ENCODE assay signal across 8 cellular contexts in the genomic region with DNA sequence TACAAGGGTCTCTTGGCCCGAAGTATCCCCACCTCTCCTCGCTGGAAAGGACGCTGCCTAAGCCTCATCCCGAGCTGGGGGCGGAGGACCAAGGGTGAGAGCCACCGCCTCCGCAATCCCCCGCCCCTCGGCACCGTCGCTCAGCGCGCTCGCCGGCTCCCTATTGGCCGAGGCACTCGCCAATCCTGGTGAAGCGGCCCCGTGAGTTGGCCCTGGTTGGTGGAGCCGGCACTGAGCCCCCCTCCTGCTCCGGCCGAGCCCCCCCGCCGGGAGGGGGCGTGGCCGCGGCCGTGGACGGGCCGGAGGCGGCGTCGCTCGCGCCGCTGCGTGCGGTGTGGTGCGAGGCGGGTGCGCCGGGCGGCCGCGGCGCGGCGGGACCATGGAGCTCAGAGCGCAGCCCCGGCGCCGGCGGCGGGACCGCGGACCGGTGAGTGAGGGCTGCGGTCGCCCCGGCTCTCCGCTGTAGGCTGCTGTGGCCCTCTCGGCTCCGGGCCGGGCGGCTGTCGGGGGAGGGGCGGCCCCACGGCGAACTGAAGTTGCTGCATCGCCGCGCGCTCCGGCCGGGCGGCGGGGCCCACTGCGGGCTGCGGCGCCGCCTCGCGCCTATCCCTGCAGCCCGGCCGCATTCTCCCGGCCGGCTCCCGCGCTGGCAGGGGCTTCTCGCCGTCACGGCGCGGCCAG. TPM values are rescaled to one million over a fixed set of nuclear protein-coding genes. Genes with fewer than 3 reads are reported as not detected.
DNase-seq lines count a peak whose midpoint lies in the region; ATAC-seq and TF ChIP-seq lines count a peak whose summit lies in the region.

A gene with protein sequence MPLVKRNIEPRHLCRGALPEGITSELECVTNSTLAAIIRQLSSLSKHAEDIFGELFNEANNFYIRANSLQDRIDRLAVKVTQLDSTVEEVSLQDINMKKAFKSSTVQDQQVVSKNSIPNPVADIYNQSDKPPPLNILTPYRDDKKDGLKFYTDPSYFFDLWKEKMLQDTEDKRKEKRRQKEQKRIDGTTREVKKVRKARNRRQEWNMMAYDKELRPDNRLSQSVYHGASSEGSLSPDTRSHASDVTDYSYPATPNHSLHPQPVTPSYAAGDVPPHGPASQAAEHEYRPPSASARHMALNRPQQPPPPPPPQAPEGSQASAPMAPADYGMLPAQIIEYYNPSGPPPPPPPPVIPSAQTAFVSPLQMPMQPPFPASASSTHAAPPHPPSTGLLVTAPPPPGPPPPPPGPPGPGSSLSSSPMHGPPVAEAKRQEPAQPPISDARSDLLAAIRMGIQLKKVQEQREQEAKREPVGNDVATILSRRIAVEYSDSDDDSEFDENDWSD (plus strand): TSS at position 291 of the 681 bp plus-strand sequence. CDS start 84,588 bp downstream, outside the sequence.

- H3K9me3 ChIP-seq in HUES64 (ENCODE audit: insufficient read depth, low read depth, low read length), result peaks cover 10% of the 10 kb centered on the region; the same call in 1 of the 2 replicates
- no peaks in the 10 kb centered on the region for H3K9me3 ChIP-seq in OCI-LY7 (ENCODE audit: low read length)

- BruUV-seq in OCI-LY7 (replicated peaks; lab: Mats Ljungman, UMichigan), result no TSS peak

- H3K36me3 Mint-ChIP-seq in activated naive CD8-positive, alpha-beta T cell treated with anti-CD3 and anti-CD28 coated beads, Interleukin-2, amount 50 U/mL, for 24 hours (ENCODE audit: low read depth), result no peaks in the 10 kb centered on the region

- no peak for TF ChIP-seq CTCF in OCI-LY7 (conservative IDR thresholded peaks at IDR 0.05; ENCODE audit: low read length)

- H3K4me2 ChIP-seq in OCI-LY7 (ENCODE audit: low read length), result peak within 1 kb of the TSS; percentile 33; the same call in 1 of the 2 replicates

- H3K79me2 ChIP-seq in OCI-LY7 (ENCODE audit: insufficient read depth, low read depth, low read length), result no peaks in the 10 kb centered on the region

- H4K20me1 ChIP-seq in OCI-LY7 (ENCODE audit: insufficient read depth, low read length), result no peaks in the 10 kb centered on the region

- H3K27me3 ChIP-seq in HUES64 (ENCODE audit: insufficient read depth, low read length), result peaks cover 27% of the 10 kb centered on the region

- under 1% methylated on average over 94 of the region's 94 CpGs for WGBS in HUES64

- peaks cover 46% of the 10 kb centered on the region for H3K27me3 Mint-ChIP-seq in activated naive CD8-positive, alpha-beta T cell treated with anti-CD3 and anti-CD28 coated beads, Interleukin-2, amount 50 U/mL, for 24 hours

- no peaks in the 10 kb centered on the region for H3K9me2 ChIP-seq in OCI-LY7 (ENCODE audit: insufficient read depth, low read length)

- POLR2A ChIA-PET in OCI-LY7 (lab: Charles Lee), result no interaction called here

- peak within 1 kb of the TSS; percentile 64 for H3K4me3 Mint-ChIP-seq in activated naive CD8-positive, alpha-beta T cell treated with anti-CD3 and anti-CD28 coated beads, Interleukin-2, amount 50 U/mL, for 24 hours

- no peak within 1 kb of the TSS; the same call in 1 of the 2 replicates for H2AFZ ChIP-seq in OCI-LY7 (ENCODE audit: low read length)

- H3K36me3 ChIP-seq in HUES64 (ENCODE audit: insufficient read depth, low read length) (no peaks in the 10 kb centered on the region), OCI-LY7 (ENCODE audit: insufficient read depth, low read length) (no peaks in the 10 kb centered on the region)

- H3K9me3 Mint-ChIP-seq in activated naive CD8-positive, alpha-beta T cell treated with anti-CD3 and anti-CD28 coated beads, Interleukin-2, amount 50 U/mL, for 24 hours, result no peaks in the 10 kb centered on the region

- CTCF ChIA-PET in OCI-LY7 (lab: Charles Lee; ENCODE audit: unreplicated experiment), result interaction anchor here (0.5 kb wide), 1 partner anchor 48 kb away, joined by 3 read pairs; no protein-coding TSS in a partner anchor

- H3K4me3 ChIP-seq in HUES64 (ENCODE audit: low read length) (peak within 1 kb of the TSS; percentile 61), OCI-LY7 (ENCODE audit: low read depth, low read length, poor library complexity, severe bottlenecking) (peak within 1 kb of the TSS; percentile 52)

- H3K27ac ChIP-seq in HUES64 (ENCODE audit: low read depth, low read length) (no peak within 1 kb of the TSS), OCI-LY7 (ENCODE audit: low read depth, low read length, poor library complexity, severe bottlenecking) (no peak within 1 kb of the TSS)

- peak; percentile 96 for ATAC-seq in GM21529 (IDR thresholded peaks at IDR 0.05; ENCODE audit: unreplicated experiment)
- ATAC-seq in activated naive CD8-positive, alpha-beta T cell treated with anti-CD3 and anti-CD28 coated beads, Interleukin-2, amount 50 U/mL, for 24 hours, result peak; percentile 83
- peak; percentile 98 for ATAC-seq in Right ventricle myocardium superior (ENCODE audit: poor library complexity)

- intact Hi-C loops in OCI-LY7 (cut with micrococcal nuclease; ENCODE audit: unreplicated experiment) (no loop called here), Right ventricle myocardium superior (cut with DNase I) (no loop called here)

- peaks cover 8% of the 10 kb centered on the region for H3K4me1 Mint-ChIP-seq in activated naive CD8-positive, alpha-beta T cell treated with anti-CD3 and anti-CD28 coated beads, Interleukin-2, amount 50 U/mL, for 24 hours

- DNase-seq in DMS 273 treated with DMSO at 0.1 percent for 48 hours (lab: John Stamatoyannopoulos, UW) (peak; percentile 75), OCI-LY7 (ENCODE audit: low spot score) (peak; percentile 60), Right ventricle myocardium superior (peak; percentile 96), occipital lobe (lab: John Stamatoyannopoulos, UW) (peak; percentile 92), ureter (ENCODE audit: low spot score) (peak; percentile 94)
- peak; percentile 52 for DNase-seq in activated naive CD8-positive, alpha-beta T cell treated with anti-CD3 and anti-CD28 coated beads, Interleukin-2, amount 50 U/mL, for 24 hours

- H3K4me1 ChIP-seq in HUES64 (ENCODE audit: insufficient read depth, low read length), result peaks cover 35% of the 10 kb centered on the region
- H3K4me1 ChIP-seq in OCI-LY7 (ENCODE audit: insufficient read depth, low read length, poor library complexity, severe bottlenecking), result no peaks in the 10 kb centered on the region

- H3K9ac ChIP-seq in HUES64 (ENCODE audit: low read depth, low read length), result peak within 1 kb of the TSS; percentile 69

- no peak within 1 kb of the TSS for H3K27ac Mint-ChIP-seq in activated naive CD8-positive, alpha-beta T cell treated with anti-CD3 and anti-CD28 coated beads, Interleukin-2, amount 50 U/mL, for 24 hours

RNA-seq across cellular contexts. Expression of the gene that starts here (rescaled TPM):
- 19.6 TPM for polyA plus RNA-seq in HUES64 (2013, experiment 1 of 2)
- polyA plus RNA-seq in HUES64 (2013, experiment 2 of 2), result 27.1 TPM
- total RNA-seq in OCI-LY7 (2014; rRNA removed; shearing (Covaris generic)), result 0.19 and 0.26 TPM in 2 replicates
- total RNA-seq in OCI-LY7 (2022) (0.17 and 0.48 TPM in 2 replicates), Right ventricle myocardium superior (10.5 TPM), occipital lobe (22.1 TPM), ureter (27.1 TPM)

Comparison
In these comparisons a context has a peak if more than half of its experiments do, and no peak if none do; other contexts are left out.
1. Peak in DNase-seq, H3K4me3 ChIP-seq and H3K4me2 ChIP-seq in OCI-LY7; RNA of the gene not detected or under 1 TPM.